Comparison of ENCODE assay signal across 8 cellular contexts in genomic region chr1:240732390-240732789, GRCh38.
DNase-seq lines count a peak whose midpoint lies in the region; ATAC-seq and TF ChIP-seq lines count a peak whose summit lies in the region.

No MANE protein-coding gene starts in this region.

- no peaks in the 10 kb centered on the region for H3K4me1 Mint-ChIP-seq in activated T-helper 17 cell treated with anti-CD3 and anti-CD28 coated beads, Interleukin-2, amount 50 U/mL, for 72 hours

- ATAC-seq in GM18870 (IDR thresholded peaks at IDR 0.05; ENCODE audit: unreplicated experiment) (peak; percentile 78), HG03045 (IDR thresholded peaks at IDR 0.05; ENCODE audit: unreplicated experiment) (peak; percentile 82)
- peak; percentile 59 for ATAC-seq in activated T-helper 17 cell treated with anti-CD3 and anti-CD28 coated beads, Interleukin-2, amount 50 U/mL, for 72 hours (replicated peaks)

- H3K4me3 ChIP-seq in BE2C (ENCODE audit: low read depth, low read length) (no peak overlapping the region), iPS DF 6.9 (ENCODE audit: low read length) (no peak overlapping the region), testis (no peak overlapping the region)

- no peaks in the 10 kb centered on the region for H3K27me3 ChIP-seq in BE2C
- H3K27me3 ChIP-seq in iPS DF 6.9 (ENCODE audit: control insufficient read depth, insufficient read depth, low read length), result no peaks in the 10 kb centered on the region
- no peaks in the 10 kb centered on the region for H3K27me3 ChIP-seq in testis

- H3K4me1 ChIP-seq in BE2C (no peaks in the 10 kb centered on the region), iPS DF 6.9 (ENCODE audit: control insufficient read depth, insufficient read depth, low read length) (no peaks in the 10 kb centered on the region), testis (no peaks in the 10 kb centered on the region)

- TF ChIP-seq POLR2A in testis (IDR thresholded peaks at IDR 0.05), result no peak

- WGBS in iPS DF 6.9 (ENCODE audit: insufficient coverage, insufficient read length), result 100% methylated on average over 1 of the region's 5 CpGs
- 10 to 29% methylated on average over 5 of the region's 5 CpGs for WGBS in testis, 2 donors

- H3K9me3 ChIP-seq in BE2C (no peaks in the 10 kb centered on the region), iPS DF 6.9 (ENCODE audit: control insufficient read depth, insufficient read depth, low read length) (no peaks in the 10 kb centered on the region), testis (no peaks in the 10 kb centered on the region)

- H3K9me3 Mint-ChIP-seq in activated T-helper 17 cell treated with anti-CD3 and anti-CD28 coated beads, Interleukin-2, amount 50 U/mL, for 72 hours, result no peaks in the 10 kb centered on the region

- H3K27ac Mint-ChIP-seq in activated T-helper 17 cell treated with anti-CD3 and anti-CD28 coated beads, Interleukin-2, amount 50 U/mL, for 72 hours, result no peak overlapping the region

- TF ChIP-seq CTCF in BE2C (IDR thresholded peaks at IDR 0.05; ENCODE audit: low read depth, low read length), result peak; percentile 66
- TF ChIP-seq CTCF in testis (IDR thresholded peaks at IDR 0.05), result peak in 2 of 3 experiments; percentile 36 to 50

- H3K4me3 Mint-ChIP-seq in activated T-helper 17 cell treated with anti-CD3 and anti-CD28 coated beads, Interleukin-2, amount 50 U/mL, for 72 hours, result no peak overlapping the region

- H3K27me3 Mint-ChIP-seq in activated T-helper 17 cell treated with anti-CD3 and anti-CD28 coated beads, Interleukin-2, amount 50 U/mL, for 72 hours, result peaks cover 4% of the 10 kb centered on the region

- no peaks in the 10 kb centered on the region for H3K36me3 Mint-ChIP-seq in activated T-helper 17 cell treated with anti-CD3 and anti-CD28 coated beads, Interleukin-2, amount 50 U/mL, for 72 hours (ENCODE audit: low read depth)

- intact Hi-C loops in testis (cut with DNase I; ENCODE audit: low total_unique reads), result no loop called here

- H3K27ac ChIP-seq in iPS DF 6.9 (ENCODE audit: low read length), result no peak overlapping the region
- H3K27ac ChIP-seq in testis, result no peak overlapping the region

- no peaks in the 10 kb centered on the region for H3K36me3 ChIP-seq in BE2C
- H3K36me3 ChIP-seq in iPS DF 6.9 (ENCODE audit: control insufficient read depth, insufficient read depth, low read length), result no peaks in the 10 kb centered on the region
- no peaks in the 10 kb centered on the region for H3K36me3 ChIP-seq in testis (ENCODE audit: low read depth, missing control alignments)

- DNase-seq in BE2C (no peak), NCI-H2081 (lab: John Stamatoyannopoulos, UW) (peak; percentile 48 to 76), iPS DF 6.9 (ENCODE audit: low read depth, low spot score) (peak; percentile 50), testis (no peak), amygdala (lab: John Stamatoyannopoulos, UW) (no peak)

Comparison
In these comparisons a context has a peak if more than half of its experiments do, and no peak if none do; other contexts are left out.
1. DNase-seq: peak in NCI-H2081 (2 of 2) and iPS DF 6.9 (single experiment); none in BE2C (single experiment), testis (single experiment) and amygdala (0 of 56).
2. Peak in every context shown above with its lines, with median percentiles within 50 percentile points of each other: ATAC-seq.